Comparison of ENCODE assay signal across 11 cellular contexts in the genomic region with DNA sequence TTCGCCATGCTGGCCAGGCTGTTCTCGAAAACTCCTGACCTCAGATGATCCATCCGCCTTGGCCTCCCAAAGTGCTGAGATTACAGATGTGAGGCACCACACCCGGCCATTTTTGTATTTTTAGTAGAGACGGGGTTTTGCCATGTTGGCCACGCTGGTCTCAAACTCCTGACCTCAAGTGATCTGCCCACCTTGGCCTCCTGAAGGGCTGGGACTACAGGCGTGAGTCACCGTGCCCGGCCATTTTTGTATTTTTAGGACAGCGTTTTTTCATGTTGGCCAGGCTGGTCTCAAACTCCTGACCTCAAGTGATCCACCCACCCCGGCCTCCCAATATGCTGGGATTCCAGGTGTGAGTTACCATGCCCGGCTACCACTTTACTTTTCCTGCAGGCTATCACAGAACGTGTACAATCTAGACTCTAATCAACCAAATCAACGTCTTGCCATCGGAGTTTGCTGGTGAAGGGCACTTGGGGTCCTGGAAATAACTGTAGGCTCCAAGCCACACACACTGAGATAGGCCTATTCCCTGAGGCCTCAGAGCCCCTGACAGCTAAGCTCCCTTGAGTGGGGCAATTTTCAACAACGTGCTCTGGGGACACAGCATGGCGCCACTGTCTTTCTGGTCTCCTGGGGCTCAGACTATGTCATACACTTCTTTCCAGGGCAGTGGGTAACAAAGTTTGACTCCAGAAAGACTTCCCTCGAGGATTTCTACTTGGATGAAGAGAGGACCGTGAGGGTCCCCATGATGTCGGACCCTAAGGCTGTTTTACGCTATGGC. TPM values are rescaled to one million over a fixed set of nuclear protein-coding genes. Genes with fewer than 3 reads are reported as not detected.
A peak's percentile ranks its signal among the peaks of the same experiment; 100 is the strongest.
DNase-seq lines count a peak whose midpoint lies in the region; ATAC-seq and TF ChIP-seq lines count a peak whose summit lies in the region.
"Had no signal": no experiment of that assay in that cellular context is flagged by ENCODE, and none has a peak within 500 bp of the region (broad histone marks: within the 10 kb centered on the region; RNA-seq: fewer than 3 reads in every experiment).

No MANE protein-coding gene starts in this region.

- ATAC-seq in heart right ventricle, result no peak
- ATAC-seq in Right ventricle myocardium superior (ENCODE audit: poor library complexity), result no peak
- no peak for ATAC-seq in GM21576 (IDR thresholded peaks at IDR 0.05; ENCODE audit: unreplicated experiment)

- TF ChIP-seq CTCF in heart right ventricle (IDR thresholded peaks at IDR 0.05) (no peak), colonic mucosa (IDR thresholded peaks at IDR 0.05) (no peak), prostate gland (IDR thresholded peaks at IDR 0.05) (no peak), vagina (IDR thresholded peaks at IDR 0.05) (no peak)

- H3K79me1 ChIP-seq in neuronal stem cell (ENCODE audit: low read depth, low read length), result no peaks in the 10 kb centered on the region

- peaks cover 0 to 48% (median 8%) of the 10 kb centered on the region in 9 donors for H3K4me1 ChIP-seq in heart right ventricle
- H3K4me1 ChIP-seq in colonic mucosa, result no peaks in the 10 kb centered on the region
- H3K4me1 ChIP-seq in prostate gland (replicated peaks), result no peaks in the 10 kb centered on the region
- peaks cover 33% of the 10 kb centered on the region for H3K4me1 ChIP-seq in vagina
- peaks cover 0 to 7% of the 10 kb centered on the region in 2 donors for H3K4me1 ChIP-seq in neuronal stem cell (ENCODE audit: control insufficient read depth in 2 of 2, insufficient read depth in 1 of 2, low read depth in 1 of 2, low read length in 2 of 2)

- H3K9me3 ChIP-seq in heart right ventricle, result no peaks in the 10 kb centered on the region
- no peaks in the 10 kb centered on the region for H3K9me3 ChIP-seq in colonic mucosa
- H3K9me3 ChIP-seq in prostate gland, result no peaks in the 10 kb centered on the region
- no peaks in the 10 kb centered on the region for H3K9me3 ChIP-seq in vagina
- no peaks in the 10 kb centered on the region for H3K9me3 ChIP-seq in neuronal stem cell (replicated peaks in 1 of 2; ENCODE audit: control insufficient read depth in 2 of 2, insufficient read depth in 1 of 2, low read depth in 1 of 2, low read length in 2 of 2)

- H3K27me3 ChIP-seq in heart right ventricle (no peaks in the 10 kb centered on the region), colonic mucosa (no peaks in the 10 kb centered on the region), prostate gland (replicated peaks; ENCODE audit: insufficient read depth) (no peaks in the 10 kb centered on the region), vagina (no peaks in the 10 kb centered on the region), neuronal stem cell (ENCODE audit: control insufficient read depth in 3 of 3, insufficient read depth in 3 of 3, low read depth in 1 of 3, low read length in 3 of 3) (no peaks in the 10 kb centered on the region)

- no peak overlapping the region for H3K4me2 ChIP-seq in neuronal stem cell (ENCODE audit: insufficient read depth, low read length, poor library complexity, severe bottlenecking)

- 91% methylated on average over 21 of the region's 21 CpGs for WGBS in heart right ventricle, 2 donors
- 94% methylated on average over 21 of the region's 21 CpGs for WGBS in prostate gland
- no CpG with 5 or more reads among the region's 21 CpGs for WGBS in neuronal stem cell (ENCODE audit: extremely low coverage in 2 of 2, insufficient read length in 2 of 2, insufficient replicate concordance in 1 of 2), 2 donors

- H4K8ac ChIP-seq in neuronal stem cell (ENCODE audit: low read depth, low read length), result no peak overlapping the region

- no peak overlapping the region for H2BK120ac ChIP-seq in neuronal stem cell (ENCODE audit: low read depth, low read length)

- intact Hi-C loops in heart right ventricle (cut with DNase I), result no loop called here
- intact Hi-C loops in Right ventricle myocardium superior (cut with DNase I), result no loop called here
- intact Hi-C loops in colonic mucosa (cut with DNase I), result no loop called here
- intact Hi-C loops in prostate gland (cut with DNase I), result no loop called here
- intact Hi-C loops in vagina (cut with DNase I), result no loop called here

- H2AFZ ChIP-seq in neuronal stem cell (ENCODE audit: low read length), result no peak overlapping the region

- H3K27ac ChIP-seq in heart right ventricle, result peak overlapping the region in 9 of 10 donors; percentile 23 to 70 (median 55)
- H3K27ac ChIP-seq in colonic mucosa, result peak overlapping the region; percentile 25
- peak overlapping the region; percentile 59 to 73 for H3K27ac ChIP-seq in prostate gland
- H3K27ac ChIP-seq in vagina, result peak overlapping the region; percentile 61
- H3K27ac ChIP-seq in neuronal stem cell (replicated peaks; ENCODE audit: low read length), result no peak overlapping the region

- no peak for DNase-seq in heart right ventricle
- no peak for DNase-seq in Right ventricle myocardium superior
- DNase-seq in colonic mucosa, result no peak
- DNase-seq in prostate gland (ENCODE audit: low spot score), result no peak
- no peak for DNase-seq in vagina (ENCODE audit: extremely low spot score in 2 of 2)
- no peak for DNase-seq in neuronal stem cell (ENCODE audit: low spot score)
- no peak for DNase-seq in occipital lobe (lab: John Stamatoyannopoulos, UW)
- DNase-seq: GF-D8, NCI-H1048, NCI-H774 had no signal

- no peak overlapping the region for H3K4me3 ChIP-seq in heart right ventricle
- H3K4me3 ChIP-seq in colonic mucosa, result no peak overlapping the region
- no peak overlapping the region for H3K4me3 ChIP-seq in prostate gland
- no peak overlapping the region for H3K4me3 ChIP-seq in vagina
- no peak overlapping the region for H3K4me3 ChIP-seq in neuronal stem cell (ENCODE audit: low read length in 2 of 2)

- H2BK15ac ChIP-seq in neuronal stem cell (ENCODE audit: low read length), result no peak overlapping the region

- H3K4ac ChIP-seq in neuronal stem cell (ENCODE audit: low read length), result no peak overlapping the region

- H3K23ac ChIP-seq in neuronal stem cell (ENCODE audit: low read depth, low read length, poor library complexity), result no peak overlapping the region

- no peak overlapping the region for H2AK5ac ChIP-seq in neuronal stem cell (ENCODE audit: low read depth, low read length)

- no peak overlapping the region for H3K14ac ChIP-seq in neuronal stem cell (ENCODE audit: low read length)

- H3K9ac ChIP-seq in colonic mucosa (ENCODE audit: low read depth in 2 of 2, low read length in 2 of 2) (no peak overlapping the region), neuronal stem cell (ENCODE audit: low read depth, low read length, poor library complexity) (no peak overlapping the region)

- no peak overlapping the region for H3K18ac ChIP-seq in neuronal stem cell (ENCODE audit: low read length)

- H2BK12ac ChIP-seq in neuronal stem cell (ENCODE audit: low read length), result no peak overlapping the region

- H3K36me3 ChIP-seq in heart right ventricle, result peaks cover 0 to 75% (median 13%) of the 10 kb centered on the region in 9 donors
- H3K36me3 ChIP-seq in colonic mucosa, result no peaks in the 10 kb centered on the region
- peaks cover 0 to 11% of the 10 kb centered on the region in 2 donors for H3K36me3 ChIP-seq in prostate gland
- peaks cover 0 to 53% of the 10 kb centered on the region in 2 donors for H3K36me3 ChIP-seq in vagina
- H3K36me3 ChIP-seq in neuronal stem cell (replicated peaks in 1 of 2; ENCODE audit: control insufficient read depth in 2 of 2, insufficient read depth in 2 of 2, low read length in 2 of 2), result peaks cover 30 to 40% of the 10 kb centered on the region in 2 donors

- no peak overlapping the region for H2BK5ac ChIP-seq in neuronal stem cell (ENCODE audit: low read length)

- no peak overlapping the region for H4K91ac ChIP-seq in neuronal stem cell (ENCODE audit: low read depth, low read length, poor library complexity)

- TF ChIP-seq POLR2A in prostate gland (IDR thresholded peaks at IDR 0.05) (no peak), vagina (IDR thresholded peaks at IDR 0.05) (no peak)

RNA-seq across cellular contexts. Expression of a gene that starts 12.7 kb away (rescaled TPM):
- total RNA-seq in heart right ventricle, result 100 to 1,000 TPM in 4 of 10 donors, 10 to 100 TPM in 6; 26.2 to 185 (median 89.1) TPM
- 100 to 1,000 TPM; 181 to 247 TPM for polyA plus RNA-seq in heart right ventricle
- 131 TPM for total RNA-seq in Right ventricle myocardium superior
- total RNA-seq in colonic mucosa, result 10 to 100 TPM; 13.3 to 39.7 TPM
- 1,000 to 10,000 TPM in 1 of 2 donors, 100 to 1,000 TPM in 1; 119 to 2,127 TPM for total RNA-seq in prostate gland
- total RNA-seq in vagina, result 1,040 TPM
- polyA plus RNA-seq in neuronal stem cell (2013, experiment 1 of 2), result 65.7 TPM
- polyA plus RNA-seq in neuronal stem cell (2013, experiment 2 of 2), result 62.7 TPM
- total RNA-seq in occipital lobe, result 5.8 TPM

RNA-seq across cellular contexts. Expression of a gene that starts 31.9 kb away (rescaled TPM):
- total RNA-seq in heart right ventricle (1 to 10 TPM in 3 of 10 donors, under 1 TPM in 5, not detected in 2; 0.18 to 1.3 (median 0.41) TPM), Right ventricle myocardium superior (0.32 TPM), colonic mucosa (1 to 10 TPM; 1.0 to 1.7 TPM), prostate gland (10 to 100 TPM; 30.4 to 56.1 TPM), vagina (23.8 TPM), occipital lobe (0.16 TPM)
- 1 to 10 TPM; 2.0 to 2.8 TPM for polyA plus RNA-seq in heart right ventricle
- 0.11 TPM for polyA plus RNA-seq in neuronal stem cell (2013, experiment 1 of 2)
- polyA plus RNA-seq in neuronal stem cell (2013, experiment 2 of 2), result 0.12 TPM

RNA-seq across cellular contexts. Expression of a gene that starts 50.1 kb away (rescaled TPM):
- 10 to 100 TPM in 4 of 10 donors, 1 to 10 TPM in 6; 7.7 to 16.9 (median 9.2) TPM for total RNA-seq in heart right ventricle
- 10 to 100 TPM in 1 of 2 donors, 1 to 10 TPM in 1; 8.5 to 14.9 TPM for polyA plus RNA-seq in heart right ventricle
- total RNA-seq in Right ventricle myocardium superior, result 8.5 TPM
- 10 to 100 TPM in 1 of 2 donors, 1 to 10 TPM in 1; 9.2 to 16.0 TPM for total RNA-seq in colonic mucosa
- total RNA-seq in prostate gland, result 10 to 100 TPM; 39.2 to 72.9 TPM
- total RNA-seq in vagina, result 57.2 TPM
- polyA plus RNA-seq in neuronal stem cell (2013, experiment 1 of 2), result 2.8 TPM
- polyA plus RNA-seq in neuronal stem cell (2013, experiment 2 of 2), result 3.3 TPM
- 10.8 TPM for total RNA-seq in occipital lobe

RNA-seq across cellular contexts. Expression of a gene that starts 55.1 kb away (rescaled TPM):
- 10 to 100 TPM in 4 of 10 donors, 1 to 10 TPM in 6; 7.2 to 13.5 (median 9.3) TPM for total RNA-seq in heart right ventricle
- polyA plus RNA-seq in heart right ventricle, result 1 to 10 TPM; 4.6 to 6.9 TPM
- total RNA-seq in Right ventricle myocardium superior, result 8.6 TPM
- total RNA-seq in colonic mucosa, result 10 to 100 TPM in 1 of 2 donors, 1 to 10 TPM in 1; 8.0 to 14.7 TPM
- 10 to 100 TPM; 13.6 to 14.7 TPM for total RNA-seq in prostate gland
- total RNA-seq in vagina, result 16.7 TPM
- polyA plus RNA-seq in neuronal stem cell (2013, experiment 1 of 2), result 9.2 TPM
- polyA plus RNA-seq in neuronal stem cell (2013, experiment 2 of 2), result 9.9 TPM
- total RNA-seq in occipital lobe, result 9.8 TPM

RNA-seq across cellular contexts. Expression of a gene that starts 55.2 kb away (rescaled TPM):
- total RNA-seq in heart right ventricle (10 to 100 TPM; 51.1 to 96.6 (median 75.4) TPM), Right ventricle myocardium superior (54.0 TPM), colonic mucosa (100 to 1,000 TPM in 1 of 2 donors, 10 to 100 TPM in 1; 63.4 to 105 TPM), prostate gland (10 to 100 TPM; 33.0 to 34.0 TPM), vagina (30.9 TPM), occipital lobe (16.4 TPM)
- polyA plus RNA-seq in heart right ventricle, result 10 to 100 TPM in 1 of 2 donors, 1 to 10 TPM in 1; 7.2 to 32.3 TPM
- polyA plus RNA-seq in neuronal stem cell (2013, experiment 1 of 2), result 61.4 TPM
- polyA plus RNA-seq in neuronal stem cell (2013, experiment 2 of 2), result 60.4 TPM
